Comparison of ENCODE assay signal across 20 cellular contexts in genomic region chr6:46174904-46175303, GRCh38. TPM values are rescaled to one million over a fixed set of nuclear protein-coding genes. Genes with fewer than 3 reads are reported as not detected.
"Had no signal": no experiment of that assay in that cellular context is flagged by ENCODE, and none has a peak within 500 bp of the region (broad histone marks: within the 10 kb centered on the region; RNA-seq: fewer than 3 reads in every experiment).

No MANE protein-coding gene starts in this region.

- H3K36me3 Mint-ChIP-seq: naive thymus-derived CD4-positive, alpha-beta T cell; stimulated activated memory B cell treated with anti-CD40 and anti-IgM and Interleukin-4, amounts not matched to agents 10 μg/mL and 1 μg/mL and 100 μg/mL, for 72 hours had no signal

- H3K27ac Mint-ChIP-seq: activated naive CD8-positive, alpha-beta T cell treated with anti-CD3 and anti-CD28 coated beads, Interleukin-2, amount 50 U/mL, for 24 hours; dendritic cell treated with granulocyte-macrophage colony-stimulating factor and Interleukin-4, amounts not matched to agents 40 ng/mL and 50 ng/mL, for 4 days; stimulated activated memory B cell treated with anti-CD40 and anti-IgM and Interleukin-4, amounts not matched to agents 10 μg/mL and 1 μg/mL and 100 μg/mL, for 72 hours had no signal

- DNase-seq: activated CD4-positive, alpha-beta memory T cell treated with anti-CD3 and anti-CD28 coated beads, Interleukin-2, amount 10 ng/mL, durations not matched to agents 7 days and 5 days; activated CD4-positive, alpha-beta T cell treated with anti-CD3 and anti-CD28 coated beads for 1 hour; activated CD8-positive, alpha-beta memory T cell treated with anti-CD3 and anti-CD28 coated beads, Interleukin-2, amount 50 U/mL, for 48 hours; activated naive CD8-positive, alpha-beta T cell treated with anti-CD3 and anti-CD28 coated beads, Interleukin-2, amount 50 U/mL, for 24 hours; aorta; brain microvascular endothelial cell; effector CD8-positive, alpha-beta T cell; left cardiac atrium; mesendoderm; ovary; psoas muscle; right cardiac atrium; stimulated activated CD4-positive, alpha-beta T cell treated with anti-CD3 and anti-CD28 coated beads, Interleukin-4, amount 100 ng/mL, for 1 hour; testis; upper lobe of right lung had no signal

- H3K4me3 Mint-ChIP-seq: activated CD4-positive, alpha-beta memory T cell treated with anti-CD3 and anti-CD28 coated beads, Interleukin-2, amount 10 ng/mL, durations not matched to agents 7 days and 5 days; activated naive CD8-positive, alpha-beta T cell treated with anti-CD3 and anti-CD28 coated beads, Interleukin-2, amount 50 U/mL, for 24 hours; dendritic cell treated with granulocyte-macrophage colony-stimulating factor and Interleukin-4, amounts not matched to agents 40 ng/mL and 50 ng/mL, for 4 days; stimulated activated memory B cell treated with anti-CD40 and anti-IgM and Interleukin-4, amounts not matched to agents 10 μg/mL and 1 μg/mL and 100 μg/mL, for 72 hours had no signal

- H3K9me3 Mint-ChIP-seq: activated CD4-positive, alpha-beta memory T cell treated with anti-CD3 and anti-CD28 coated beads, Interleukin-2, amount 10 ng/mL, durations not matched to agents 7 days and 5 days; activated naive CD8-positive, alpha-beta T cell treated with anti-CD3 and anti-CD28 coated beads, Interleukin-2, amount 50 U/mL, for 24 hours; dendritic cell treated with granulocyte-macrophage colony-stimulating factor and Interleukin-4, amounts not matched to agents 40 ng/mL and 50 ng/mL, for 4 days; naive thymus-derived CD4-positive, alpha-beta T cell; stimulated activated memory B cell treated with anti-CD40 and anti-IgM and Interleukin-4, amounts not matched to agents 10 μg/mL and 1 μg/mL and 100 μg/mL, for 72 hours had no signal

- ATAC-seq: left cardiac atrium, psoas muscle, right cardiac atrium, upper lobe of right lung had no signal

RNA-seq across cellular contexts. Expression of gene ENPP5, which starts 4.1 kb away (rescaled TPM):
- total RNA-seq: activated CD4-positive, alpha-beta memory T cell treated with anti-CD3 and anti-CD28 coated beads, Interleukin-2, amount 10 ng/mL, durations not matched to agents 7 days and 5 days; endothelial cell of umbilical vein; T-helper 1 cell treated with Interleukin-12 subunit alpha and Interleukin-12 subunit beta and Interleukin-4 antibody, amounts not matched to agents 30 ng/mL and 1 ng/mL, for 36 hours had no signal
